In the genomic region with DNA sequence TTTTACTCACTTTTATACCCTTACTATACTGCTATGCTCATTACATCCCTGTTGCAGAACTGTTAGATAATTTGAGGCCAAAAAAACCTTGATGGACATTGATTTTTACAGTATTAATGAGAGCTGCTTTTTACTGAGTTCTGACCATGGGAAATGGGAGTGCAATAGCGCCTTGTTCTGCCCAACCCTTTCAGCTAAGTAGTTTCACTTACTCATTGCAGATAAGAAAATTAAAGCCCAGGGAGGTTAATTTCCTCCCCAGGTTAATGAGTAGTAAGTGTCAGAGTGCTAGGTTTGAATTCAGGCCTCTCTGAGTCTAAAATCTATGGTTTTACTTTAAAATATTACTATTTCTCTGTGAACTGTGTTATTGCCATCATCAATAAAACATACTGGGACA, we compare ENCODE assay signal across 12 cellular contexts.
A peak's percentile ranks its signal among the peaks of the same experiment; 100 is the strongest.
DNase-seq lines count a peak whose midpoint lies in the region; ATAC-seq and TF ChIP-seq lines count a peak whose summit lies in the region.
"Had no signal": no experiment of that assay in that cellular context is flagged by ENCODE, and none has a peak within 500 bp of the region (broad histone marks: within the 10 kb centered on the region; RNA-seq: fewer than 3 reads in every experiment).

No MANE protein-coding gene starts in this region.

- no peak overlapping the region for H2BK15ac ChIP-seq in IMR-90 (ENCODE audit: low read depth, low read length)

- TF ChIP-seq CTCF in heart right ventricle (IDR thresholded peaks at IDR 0.05) (no peak), IMR-90 (conservative IDR thresholded peaks at IDR 0.05; ENCODE audit: low read depth, low read length) (no peak), uterus (IDR thresholded peaks at IDR 0.05) (no peak), brain microvascular endothelial cell (IDR thresholded peaks at IDR 0.05; ENCODE audit: low read depth, low read length, missing control alignments) (no peak)

- H3K79me1 ChIP-seq in IMR-90 (ENCODE audit: low read depth in 1 of 2, low read length in 2 of 2) = peaks cover 21 to 69% of the 10 kb centered on the region in 2 experiments

- H3K4me3 ChIP-seq in heart right ventricle = no peak overlapping the region
- no peak overlapping the region for H3K4me3 ChIP-seq in IMR-90 (ENCODE audit: insufficient read depth, low read depth, low read length)
- H3K4me3 ChIP-seq in uterus = no peak overlapping the region
- H3K4me3 ChIP-seq in brain microvascular endothelial cell (ENCODE audit: low read depth, low read length) = no peak overlapping the region
- H3K4me3 ChIP-seq: testis had no signal

- BruUV-seq in IMR-90 (replicated peaks; lab: Mats Ljungman, UMichigan) = no TSS peak

- no peak overlapping the region for H4K5ac ChIP-seq in IMR-90 (ENCODE audit: low read depth, low read length)

- no peaks in the 10 kb centered on the region for H3K27me3 ChIP-seq in heart right ventricle
- H3K27me3 ChIP-seq in IMR-90 (ENCODE audit: control insufficient read depth, insufficient read depth, low read length) = no peaks in the 10 kb centered on the region
- no peaks in the 10 kb centered on the region for H3K27me3 ChIP-seq in uterus
- H3K27me3 ChIP-seq in brain microvascular endothelial cell (replicated peaks) = no peaks in the 10 kb centered on the region
- H3K27me3 ChIP-seq: testis had no signal

- peak overlapping the region in 9 of 10 donors; percentile 42 to 81 (median 70) for H3K27ac ChIP-seq in heart right ventricle
- no peak overlapping the region for H3K27ac ChIP-seq in IMR-90 (ENCODE audit: insufficient read depth, low read length)
- peak overlapping the region; percentile 59 to 72 for H3K27ac ChIP-seq in uterus
- H3K27ac ChIP-seq in brain microvascular endothelial cell = no peak overlapping the region

- H2AFZ ChIP-seq in IMR-90 (replicated peaks; ENCODE audit: low read length, poor library complexity) = no peak overlapping the region

- H4K91ac ChIP-seq in IMR-90 (ENCODE audit: insufficient read depth, low read depth, low read length) = no peak overlapping the region

- TF ChIP-seq RAD21 in IMR-90 (IDR thresholded peaks at IDR 0.05; ENCODE audit: low read length) = no peak

- peaks cover 0 to 52% (median 8%) of the 10 kb centered on the region in 9 donors for H3K36me3 ChIP-seq in heart right ventricle
- peaks cover 25% of the 10 kb centered on the region for H3K36me3 ChIP-seq in IMR-90 (ENCODE audit: control insufficient read depth, insufficient read depth, low read length)
- H3K36me3 ChIP-seq in uterus = no peaks in the 10 kb centered on the region
- H3K36me3 ChIP-seq in brain microvascular endothelial cell (replicated peaks) = peaks cover 18% of the 10 kb centered on the region

- peak overlapping the region; percentile 26 for H2BK5ac ChIP-seq in IMR-90 (ENCODE audit: low read depth, low read length, poor library complexity, severe bottlenecking)

- H3K14ac ChIP-seq in IMR-90 (replicated peaks; ENCODE audit: low read depth, low read length) = no peak overlapping the region

- H3K4me1 ChIP-seq in heart right ventricle (peaks cover 0 to 73% (median 39%) of the 10 kb centered on the region in 9 donors), IMR-90 (ENCODE audit: control insufficient read depth, insufficient read depth, low read length) (peaks cover 14% of the 10 kb centered on the region), uterus (peaks cover 0 to 3% of the 10 kb centered on the region in 2 donors)

- no peak for TF ChIP-seq POLR2A in IMR-90 (IDR thresholded peaks at IDR 0.05; ENCODE audit: low read depth, low read length)
- no peak for TF ChIP-seq POLR2A in uterus (IDR thresholded peaks at IDR 0.05)

- no peak overlapping the region; the same call in 1 of the 2 replicates for H3K23ac ChIP-seq in IMR-90 (ENCODE audit: low read depth, low read length)

- H3K4me2 ChIP-seq in IMR-90 (ENCODE audit: low read depth, low read length) = peak overlapping the region; percentile 10; the same call in 1 of the 2 replicates

- POLR2A ChIA-PET in IMR-90 (lab: Charles Lee; ENCODE audit: unreplicated experiment) = no interaction called here

- H3K56ac ChIP-seq in IMR-90 (ENCODE audit: extremely low read depth, insufficient read depth, low read length) = no peak overlapping the region

- H3K9me1 ChIP-seq in IMR-90 (ENCODE audit: insufficient read depth, low read length) = peaks cover 16% of the 10 kb centered on the region

- WGBS in heart right ventricle, 2 donors = 71 to 87% methylated on average over 1 of the region's 1 CpG
- no CpG with 5 or more reads among the region's 1 CpG for WGBS in IMR-90 (ENCODE audit: extremely low coverage in 2 of 2, insufficient read length in 1 of 2), 2 experiments

- dilution Hi-C loops in IMR-90 (cut with HindIII; ENCODE audit: low sequenced_read_pairs, unreplicated experiment) = no loop called here

- H2AK5ac ChIP-seq in IMR-90 (ENCODE audit: low read depth, low read length) = no peak overlapping the region

- H2BK120ac ChIP-seq in IMR-90 (ENCODE audit: low read depth, low read length) = 0 out of 2 replicates have a peak overlapping the region, but pooled peaks have one; percentile 1

- ATAC-seq in heart right ventricle (no peak), Right ventricle myocardium superior (ENCODE audit: poor library complexity) (no peak), IMR-90 (ENCODE audit: low read depth) (no peak), left colon (peak; percentile 50), GM19023 (IDR thresholded peaks at IDR 0.05; ENCODE audit: unreplicated experiment) (no peak)

- peaks cover 3% of the 10 kb centered on the region; the same call in 1 of the 2 replicates for H4K20me1 ChIP-seq in IMR-90 (ENCODE audit: insufficient read depth, low read length)

- H3K9ac ChIP-seq in IMR-90 (ENCODE audit: low read depth, low read length) = no peak overlapping the region

- H4K8ac ChIP-seq in IMR-90 (ENCODE audit: low read depth in 2 of 2, low read length in 2 of 2) = peak overlapping the region in 1 of 2 experiments; percentile 48; a peak in 2 of 4 replicates

- peak overlapping the region; percentile 71; the same call in 1 of the 2 replicates for H3K4ac ChIP-seq in IMR-90 (ENCODE audit: low read depth, low read length)

- H3K9me3 ChIP-seq in heart right ventricle (no peaks in the 10 kb centered on the region), IMR-90 (ENCODE audit: control insufficient read depth, insufficient read depth, low read length) (no peaks in the 10 kb centered on the region), uterus (no peaks in the 10 kb centered on the region)
- H3K9me3 ChIP-seq: testis had no signal

- intact Hi-C loops in heart right ventricle (cut with DNase I) = loop anchor here in 4 of 10 donors (5.0 to 10.0 kb wide), 4 partner anchors 118 to 228 kb away; partner anchors contain the start of gene MBNL2 (in 2 of the 4)
- intact Hi-C loops in Right ventricle myocardium superior (cut with DNase I) = loop anchor here (5.0 kb wide), 2 partner anchors 118 to 228 kb away; partner anchors contain the start of gene MBNL2
- intact Hi-C loops in IMR-90 (cut with micrococcal nuclease) = no loop called here
- intact Hi-C loops in left colon (cut with DNase I, micrococcal nuclease) = loop anchor here (5.0 to 10.0 kb wide), 3 partner anchors 118 to 236 kb away; partner anchors contain the start of gene MBNL2 (in 1 of the 2)
- intact Hi-C loops in uterus (cut with DNase I; ENCODE audit: low total_unique reads) = loop anchor here (10.0 kb wide), 1 partner anchor 116 kb away; the partner anchor contains the start of gene MBNL2

- H3K18ac ChIP-seq in IMR-90 (ENCODE audit: low read depth, low read length) = no peak overlapping the region

- H2BK20ac ChIP-seq in IMR-90 (ENCODE audit: low read depth, low read length) = no peak overlapping the region

- H2AK9ac ChIP-seq in IMR-90 (replicated peaks; ENCODE audit: low read depth, low read length, poor library complexity) = no peak overlapping the region

- CTCF ChIA-PET in IMR-90 (lab: Yijun Ruan, JAX) = interaction anchor here (0.7 kb wide), 1 partner anchor 74 kb away, joined by 3 read pairs; no protein-coding TSS in a partner anchor

- DNase-seq in heart right ventricle (no peak), Right ventricle myocardium superior (no peak), IMR-90 (no peak), left colon (no peak), uterus (no peak), brain microvascular endothelial cell (no peak), 8988T (no peak)
- DNase-seq: DND-41, Kasumi-1, T1000, testis had no signal

- in situ Hi-C loops in IMR-90 (cut with MboI; ENCODE audit: low sequenced_read_pairs) = loop anchor here (10.0 kb wide), 1 partner anchor 106 kb away; no protein-coding TSS in a partner anchor
- in situ Hi-C loops in brain microvascular endothelial cell (cut with HindIII; ENCODE audit: low pct_ligation_motif_present, low sequenced_read_pairs) = no loop called here

TF ChIP-seq in IMR-90, 13 proteins besides CTCF, POLR2A, EP300 and RAD21:
- no peak for TF ChIP-seq CEBPB (IDR thresholded peaks at IDR 0.05; ENCODE audit: low read depth, low read length)
- no peak for TF ChIP-seq NFE2L2 (IDR thresholded peaks at IDR 0.05; ENCODE audit: low read depth, low read length)

Comparison
In these comparisons a context has a peak if more than half of its experiments do, and no peak if none do; other contexts are left out.
1. H3K27ac ChIP-seq: peak in heart right ventricle (9 of 10) and uterus (2 of 2); none in IMR-90 (single experiment) and brain microvascular endothelial cell (single experiment).